In the genomic region with DNA sequence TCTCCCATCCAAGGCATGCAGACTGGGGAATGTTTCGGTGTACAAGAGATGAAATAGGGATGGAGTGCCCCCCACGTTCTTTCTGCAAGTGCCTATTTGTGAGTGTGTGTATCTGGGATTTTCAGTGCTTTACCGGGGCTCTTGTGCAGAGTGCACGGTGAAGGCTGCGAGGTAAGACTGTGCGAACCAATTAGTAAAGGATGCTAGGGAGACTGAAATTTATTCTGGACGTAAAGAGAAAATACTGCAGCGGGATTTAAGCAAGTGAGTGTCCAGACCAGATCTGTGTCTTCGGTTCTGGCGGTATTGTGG, we compare ENCODE assay signal across 8 cellular contexts. TPM values are rescaled to one million over a fixed set of nuclear protein-coding genes. Genes with fewer than 3 reads are reported as not detected.
DNase-seq lines count a peak whose midpoint lies in the region; ATAC-seq and TF ChIP-seq lines count a peak whose summit lies in the region.

No MANE protein-coding gene starts in this region.

- H3K4me1 Mint-ChIP-seq in T-helper 2 cell treated with Interferon-gamma antibody and Interleukin-4, amounts not matched to agents 5 μg/mL and 100 μg/mL, for 36 hours (ENCODE audit: low read depth), result peaks cover 23% of the 10 kb centered on the region
- H3K4me1 Mint-ChIP-seq in activated T-helper 2 cell treated with anti-CD3 and anti-CD28 coated beads, Interferon-gamma antibody, Interleukin-2, Interleukin-4, amounts not matched to agents 10 μg/mL and 5 μg/mL and 100 μg/mL, durations not matched to agents 14 hours and 24 hours and 36 hours (ENCODE audit: low read depth), result peaks cover 29% of the 10 kb centered on the region

- 3% methylated on average over 10 of the region's 10 CpGs for WGBS in thymus

- intact Hi-C loops in activated T-helper 2 cell treated with anti-CD3 and anti-CD28 coated beads, Interferon-gamma antibody, Interleukin-2, Interleukin-4, amounts not matched to agents 10 μg/mL and 5 μg/mL and 100 μg/mL, durations not matched to agents 14 hours and 24 hours and 36 hours (cut with micrococcal nuclease), result loop anchor here (1.0 to 5.0 kb wide), 3 partner anchors 55 to 350 kb away; partner anchors contain the start of genes CLCN2, EPHB3 and POLR2H

- H3K4me3 Mint-ChIP-seq in T-helper 2 cell treated with Interferon-gamma antibody and Interleukin-4, amounts not matched to agents 5 μg/mL and 100 μg/mL, for 36 hours, result peak overlapping the region; percentile 94
- H3K4me3 Mint-ChIP-seq in activated T-helper 2 cell treated with anti-CD3 and anti-CD28 coated beads, Interferon-gamma antibody, Interleukin-2, Interleukin-4, amounts not matched to agents 10 μg/mL and 5 μg/mL and 100 μg/mL, durations not matched to agents 14 hours and 24 hours and 36 hours (ENCODE audit: low read depth), result peak overlapping the region; percentile 96

- H3K27me3 Mint-ChIP-seq in T-helper 2 cell treated with Interferon-gamma antibody and Interleukin-4, amounts not matched to agents 5 μg/mL and 100 μg/mL, for 36 hours (ENCODE audit: low read depth), result peaks cover 16% of the 10 kb centered on the region
- H3K27me3 Mint-ChIP-seq in activated T-helper 2 cell treated with anti-CD3 and anti-CD28 coated beads, Interferon-gamma antibody, Interleukin-2, Interleukin-4, amounts not matched to agents 10 μg/mL and 5 μg/mL and 100 μg/mL, durations not matched to agents 14 hours and 24 hours and 36 hours (ENCODE audit: low read depth), result peaks cover 5% of the 10 kb centered on the region

- no peaks in the 10 kb centered on the region for H3K9me3 ChIP-seq in thymus (ENCODE audit: control insufficient read depth)

- DNase-seq in T-helper 2 cell treated with Interferon-gamma antibody and Interleukin-4, amounts not matched to agents 5 μg/mL and 100 μg/mL, for 36 hours (ENCODE audit: low spot score), result no peak
- DNase-seq in T-helper 2 cell (no peak), kidney epithelial cell (ENCODE audit: low read depth) (no peak), NCI-H1417 treated with DMSO at 0.1 percent for 48 hours (lab: John Stamatoyannopoulos, UW) (no peak), NCI-H146 treated with DMSO at 0.1 percent for 48 hours (lab: John Stamatoyannopoulos, UW; ENCODE audit: unreplicated experiment) (no peak)
- no peak for DNase-seq in activated T-helper 2 cell treated with anti-CD3 and anti-CD28 coated beads, Interferon-gamma antibody, Interleukin-2, Interleukin-4, amounts not matched to agents 10 μg/mL and 5 μg/mL and 100 μg/mL, durations not matched to agents 14 hours and 24 hours and 36 hours (ENCODE audit: low spot score)

- H3K36me3 ChIP-seq in kidney epithelial cell (ENCODE audit: control insufficient read depth, insufficient read depth, low read length), result no peaks in the 10 kb centered on the region
- H3K36me3 ChIP-seq in thymus (ENCODE audit: control insufficient read depth, insufficient read depth), result no peaks in the 10 kb centered on the region

- H3K4me3 ChIP-seq in kidney epithelial cell (ENCODE audit: low read depth, low read length), result peak overlapping the region; percentile 87
- H3K4me3 ChIP-seq in thymus (ENCODE audit: low read length), result peak overlapping the region; percentile 96

- H3K9me3 Mint-ChIP-seq in T-helper 2 cell treated with Interferon-gamma antibody and Interleukin-4, amounts not matched to agents 5 μg/mL and 100 μg/mL, for 36 hours, result peaks cover 8% of the 10 kb centered on the region
- peaks cover 4% of the 10 kb centered on the region for H3K9me3 Mint-ChIP-seq in activated T-helper 2 cell treated with anti-CD3 and anti-CD28 coated beads, Interferon-gamma antibody, Interleukin-2, Interleukin-4, amounts not matched to agents 10 μg/mL and 5 μg/mL and 100 μg/mL, durations not matched to agents 14 hours and 24 hours and 36 hours

- peak overlapping the region; percentile 94 for H3K27ac ChIP-seq in thymus (ENCODE audit: low read depth)

- peak overlapping the region; percentile 45 for H3K27ac Mint-ChIP-seq in T-helper 2 cell treated with Interferon-gamma antibody and Interleukin-4, amounts not matched to agents 5 μg/mL and 100 μg/mL, for 36 hours
- peak overlapping the region; percentile 23 for H3K27ac Mint-ChIP-seq in activated T-helper 2 cell treated with anti-CD3 and anti-CD28 coated beads, Interferon-gamma antibody, Interleukin-2, Interleukin-4, amounts not matched to agents 10 μg/mL and 5 μg/mL and 100 μg/mL, durations not matched to agents 14 hours and 24 hours and 36 hours

- H3K36me3 Mint-ChIP-seq in T-helper 2 cell treated with Interferon-gamma antibody and Interleukin-4, amounts not matched to agents 5 μg/mL and 100 μg/mL, for 36 hours (ENCODE audit: low read depth), result peaks cover 27% of the 10 kb centered on the region
- peaks cover 36% of the 10 kb centered on the region for H3K36me3 Mint-ChIP-seq in activated T-helper 2 cell treated with anti-CD3 and anti-CD28 coated beads, Interferon-gamma antibody, Interleukin-2, Interleukin-4, amounts not matched to agents 10 μg/mL and 5 μg/mL and 100 μg/mL, durations not matched to agents 14 hours and 24 hours and 36 hours (ENCODE audit: low read depth)

- TF ChIP-seq CTCF in kidney epithelial cell (IDR thresholded peaks at IDR 0.05; ENCODE audit: insufficient read depth, low read length, poor library complexity, severe bottlenecking), result no peak

- peaks cover 10% of the 10 kb centered on the region for H3K4me1 ChIP-seq in thymus (ENCODE audit: control insufficient read depth, insufficient read depth, low read length)

- peak; percentile 20 for ATAC-seq in HG03064 (IDR thresholded peaks at IDR 0.05; ENCODE audit: low read depth, unreplicated experiment)

- no peaks in the 10 kb centered on the region for H3K27me3 ChIP-seq in kidney epithelial cell (ENCODE audit: control insufficient read depth, insufficient read depth, low read length)
- H3K27me3 ChIP-seq in thymus (ENCODE audit: control insufficient read depth, insufficient read depth), result no peaks in the 10 kb centered on the region

RNA-seq across cellular contexts. Expression of gene MAGEF1, which starts 0.3 kb away (rescaled TPM):
- 15.9 and 16.0 TPM in 2 replicates for total RNA-seq in activated T-helper 2 cell treated with anti-CD3 and anti-CD28 coated beads, Interferon-gamma antibody, Interleukin-2, Interleukin-4, amounts not matched to agents 10 μg/mL and 5 μg/mL and 100 μg/mL, durations not matched to agents 14 hours and 24 hours and 36 hours
- 32.5 and 48.0 TPM in 2 replicates for total RNA-seq in kidney epithelial cell
- polyA plus RNA-seq in thymus, result 62.4 TPM
